ENCODE assay signal across 22 cellular contexts in genomic region chr11:17696741-17697140, GRCh38. TPM values are rescaled to one million over a fixed set of nuclear protein-coding genes. Genes with fewer than 3 reads are reported as not detected.
"Had no signal": no experiment of that assay in that cellular context is flagged by ENCODE, and none has a peak within 500 bp of the region (broad histone marks: within the 10 kb centered on the region; RNA-seq: fewer than 3 reads in every experiment).

No MANE protein-coding gene starts in this region.

- H3K36me3 Mint-ChIP-seq: natural killer cell had no signal

- H3K79me2 ChIP-seq: hepatocyte had no signal

- H3K9me3 ChIP-seq: esophagus squamous epithelium, neutrophil, ovary had no signal

- H3K9me3 Mint-ChIP-seq: dendritic cell treated with granulocyte-macrophage colony-stimulating factor and Interleukin-4, amounts not matched to agents 40 ng/mL and 50 ng/mL, for 4 days; effector memory CD8-positive, alpha-beta T cell; natural killer cell had no signal

- H3K27ac Mint-ChIP-seq: dendritic cell treated with granulocyte-macrophage colony-stimulating factor and Interleukin-4, amounts not matched to agents 40 ng/mL and 50 ng/mL, for 4 days; effector memory CD8-positive, alpha-beta T cell; natural killer cell had no signal

- H3K27me3 ChIP-seq: ovary had no signal

- H3K4me3 ChIP-seq: cardiac muscle cell, hepatocyte, ovary had no signal

- H3K4me3 Mint-ChIP-seq: dendritic cell treated with granulocyte-macrophage colony-stimulating factor and Interleukin-4, amounts not matched to agents 40 ng/mL and 50 ng/mL, for 4 days; effector memory CD8-positive, alpha-beta T cell; natural killer cell had no signal

- H2AFZ ChIP-seq: hepatocyte had no signal

- ATAC-seq: effector memory CD8-positive, alpha-beta T cell; natural killer cell; right cardiac atrium had no signal

- DNase-seq: cerebellar nuclear complex; effector memory CD8-positive, alpha-beta T cell; esophagus squamous epithelium; foreskin fibroblast; head of caudate nucleus; kidney glomerular epithelial cell; natural killer cell; ovary; right cardiac atrium; stimulated activated CD4-positive, alpha-beta T cell treated with anti-CD3 and anti-CD28 coated beads, Interleukin-4, amount 100 ng/mL, for 24 hours; stimulated activated naive CD4-positive, alpha-beta T cell; trophoblast cell had no signal

- H3K27ac ChIP-seq: cardiac muscle cell, esophagus squamous epithelium, hepatocyte, neutrophil, ovary had no signal

- H3K36me3 ChIP-seq: cardiac muscle cell, esophagus squamous epithelium, neutrophil, ovary had no signal

RNA-seq across cellular contexts. Expression of gene MYOD1, which starts 22.6 kb away (rescaled TPM):
- total RNA-seq: cardiac muscle cell, epithelial cell of proximal tubule, esophagus squamous epithelium, hepatocyte, liver, lung microvascular endothelial cell, mesenteric fat pad, mononuclear cell, natural killer cell, ovary, posterior vena cava, right cardiac atrium had no signal

RNA-seq across cellular contexts. Expression of gene KCNC1, which starts 37.8 kb away (rescaled TPM):
- total RNA-seq: cardiac muscle cell, epithelial cell of proximal tubule, esophagus squamous epithelium, liver, lung microvascular endothelial cell, mesenteric fat pad, natural killer cell, posterior vena cava had no signal
